24 cellular contexts compared by ENCODE assay signal in genomic region chr6:37557645-37558114, GRCh38. TPM values are rescaled to one million over a fixed set of nuclear protein-coding genes. Genes with fewer than 3 reads are reported as not detected.
DNase-seq lines count a peak whose midpoint lies in the region; FAIRE-seq and TF ChIP-seq lines count a peak whose summit lies in the region.
"Had no signal": no experiment of that assay in that cellular context is flagged by ENCODE, and none has a peak within 500 bp of the region (broad histone marks: within the 10 kb centered on the region; RNA-seq: fewer than 3 reads in every experiment).

No MANE protein-coding gene starts in this region.

- H3K27ac ChIP-seq in H1 (ENCODE audit: low read depth, low read length), result no peak overlapping the region
- H3K27ac ChIP-seq: body of pancreas, heart right ventricle, KMS-11, ovary, sigmoid colon, stomach, upper lobe of left lung had no signal

- POLR2A ChIA-PET in H1 (lab: Charles Lee; ENCODE audit: partially characterized antibody), result interaction anchor here (0.7 to 0.9 kb wide), 3 partner anchors 19 to 65 kb away, joined by 3 to 4 read pairs (median 4); no protein-coding TSS in a partner anchor

- no peak overlapping the region for H3K4me2 ChIP-seq in H1 (ENCODE audit: insufficient read depth in 1 of 2, low read depth in 2 of 2, low read length in 2 of 2)
- H3K4me2 ChIP-seq: KMS-11 had no signal

- H2BK15ac ChIP-seq in H1 (ENCODE audit: low read length), result 0 out of 2 replicates have a peak overlapping the region, but pooled peaks have one; percentile 18

- FAIRE-seq in H1 (lab: Jason Lieb, UNC), result no peak
- FAIRE-seq: A204.1, colon, endometrium had no signal

- TF ChIP-seq EP300 in H1 (IDR thresholded peaks at IDR 0.05; ENCODE audit: borderline replicate concordance in 1 of 2, low read depth in 2 of 2, low read length in 2 of 2), result no peak

- H3K9me3 Mint-ChIP-seq in activated naive CD8-positive, alpha-beta T cell (ENCODE audit: low read depth), result no peaks in the 10 kb centered on the region
- peaks cover 4% of the 10 kb centered on the region for H3K9me3 Mint-ChIP-seq in activated naive CD8-positive, alpha-beta T cell treated with anti-CD3 and anti-CD28 coated beads for 36 hours
- H3K9me3 Mint-ChIP-seq in type B pancreatic cell, result peaks cover 4% of the 10 kb centered on the region

- H4K5ac ChIP-seq in H1 (ENCODE audit: insufficient read length, low read depth, low read length), result no peak overlapping the region

- no peak overlapping the region for H3K4me3 Mint-ChIP-seq in activated naive CD8-positive, alpha-beta T cell
- H3K4me3 Mint-ChIP-seq in activated naive CD8-positive, alpha-beta T cell treated with anti-CD3 and anti-CD28 coated beads for 36 hours, result no peak overlapping the region
- H3K4me3 Mint-ChIP-seq in type B pancreatic cell, result peak overlapping the region; percentile 17

- H3K4me1 Mint-ChIP-seq in activated naive CD8-positive, alpha-beta T cell (ENCODE audit: low read depth), result peaks cover 52% of the 10 kb centered on the region
- H3K4me1 Mint-ChIP-seq in activated naive CD8-positive, alpha-beta T cell treated with anti-CD3 and anti-CD28 coated beads for 36 hours, result peaks cover 59% of the 10 kb centered on the region
- peaks cover 61% of the 10 kb centered on the region for H3K4me1 Mint-ChIP-seq in type B pancreatic cell (ENCODE audit: unreplicated experiment)

- H2BK12ac ChIP-seq in H1 (ENCODE audit: low read depth, low read length), result peak overlapping the region; percentile 68; the same call in 1 of the 2 replicates

- H3K27me3 ChIP-seq in H1 (replicated peaks in 1 of 4; ENCODE audit: control insufficient read depth in 3 of 4, extremely low read depth in 1 of 4, insufficient read depth in 3 of 4, low read length in 3 of 4), result peaks cover 0 to 5% (median 3%) of the 10 kb centered on the region in 4 experiments; a peak in 3 of 7 replicates
- H3K27me3 ChIP-seq: body of pancreas, ovary, upper lobe of left lung had no signal

- H3K23ac ChIP-seq in H1 (ENCODE audit: insufficient read length), result no peak overlapping the region

- H4K91ac ChIP-seq in H1 (replicated peaks; ENCODE audit: insufficient read length, low read length), result no peak overlapping the region

- H3K14ac ChIP-seq in H1 (ENCODE audit: insufficient read length), result no peak overlapping the region

- H2AFZ ChIP-seq in H1 (ENCODE audit: low read length), result no peak overlapping the region

- H3K36me3 Mint-ChIP-seq in activated naive CD8-positive, alpha-beta T cell, result no peaks in the 10 kb centered on the region
- H3K36me3 Mint-ChIP-seq in activated naive CD8-positive, alpha-beta T cell treated with anti-CD3 and anti-CD28 coated beads for 36 hours, result no peaks in the 10 kb centered on the region
- no peaks in the 10 kb centered on the region for H3K36me3 Mint-ChIP-seq in type B pancreatic cell

- H3K36me3 ChIP-seq in H1 (ENCODE audit: control insufficient read depth in 2 of 4, insufficient read depth in 4 of 4, low read length in 3 of 4), result no peaks in the 10 kb centered on the region
- H3K36me3 ChIP-seq: heart right ventricle, ovary, sigmoid colon, stomach, upper lobe of left lung had no signal

- TF ChIP-seq CTCF in H1 (IDR thresholded peaks at IDR 0.05; ENCODE audit: control extremely low read depth in 1 of 3, insufficient read depth in 1 of 3, low read depth in 1 of 3, low read length in 3 of 3) (no peak), type B pancreatic cell (conservative IDR thresholded peaks at IDR 0.05) (no peak)

- no peak for DNase-seq in activated naive CD8-positive, alpha-beta T cell treated with anti-CD3 and anti-CD28 coated beads for 36 hours
- DNase-seq in NCI-H82 treated with DMSO at 0.1 percent for 48 hours (lab: John Stamatoyannopoulos, UW; ENCODE audit: unreplicated experiment), result peak; percentile 80
- no peak for DNase-seq in H1 (ENCODE audit: low read depth in 1 of 2, low spot score in 2 of 2)
- DNase-seq in type B pancreatic cell (ENCODE audit: extremely low spot score, unreplicated experiment), result no peak
- DNase-seq in NCI-H510A (lab: John Stamatoyannopoulos, UW), result no peak
- DNase-seq in GM19238 (ENCODE audit: insufficient read length, low spot score), result no peak
- no peak for DNase-seq in activated CD8-positive, alpha-beta memory T cell treated with anti-CD3 and anti-CD28 coated beads for 24 hours
- DNase-seq: activated CD4-positive, alpha-beta T cell treated with anti-CD3 and anti-CD28 coated beads, Interleukin-2, amount 50 U/mL, for 1 hour; activated naive CD4-positive, alpha-beta T cell treated with Interleukin-2 at 50 U/mL for 16 hours; body of pancreas; DMS53; heart right ventricle; NCI-H1048; NCI-H2081 treated with DMSO at 0.1 percent for 48 hours; NCI-H510A treated with DMSO at 0.1 percent for 48 hours; ovary; sigmoid colon; stomach; upper lobe of left lung had no signal

- no peak overlapping the region for H3K4me3 ChIP-seq in H1 (ENCODE audit: extremely low read depth in 1 of 4, insufficient read depth in 2 of 4, low read depth in 3 of 4, low read length in 4 of 4)
- H3K4me3 ChIP-seq: body of pancreas, heart right ventricle, ovary, sigmoid colon, stomach, upper lobe of left lung had no signal

- H3K4me1 ChIP-seq in H1 (replicated peaks in 1 of 4; ENCODE audit: control insufficient read depth in 3 of 4, insufficient read depth in 4 of 4, low read length in 3 of 4), result peaks cover 0 to 6% (median 2%) of the 10 kb centered on the region in 4 experiments; a peak in 4 of 7 replicates
- H3K4me1 ChIP-seq: body of pancreas, heart right ventricle, stomach, upper lobe of left lung had no signal

- H2BK120ac ChIP-seq in H1 (replicated peaks; ENCODE audit: low read depth, low read length), result no peak overlapping the region

- no peak overlapping the region for H3K9ac ChIP-seq in H1 (replicated peaks in 1 of 4; ENCODE audit: extremely low read depth in 1 of 4, low read depth in 3 of 4, low read length in 3 of 4)
- H3K9ac ChIP-seq: KMS-11 had no signal

- H2BK5ac ChIP-seq in H1 (ENCODE audit: low read depth, low read length), result no peak overlapping the region

- no peak overlapping the region for H3K18ac ChIP-seq in H1 (ENCODE audit: extremely low read depth, low read length)

- no peak for TF ChIP-seq POLR2A in H1 (IDR thresholded peaks at IDR 0.05; ENCODE audit: control extremely low read depth in 1 of 2, low read depth in 2 of 2, low read length in 2 of 2)

- no peaks in the 10 kb centered on the region for H3K9me3 ChIP-seq in H1 (ENCODE audit: insufficient read depth in 2 of 2, low read depth in 1 of 2, low read length in 1 of 2)
- H3K9me3 ChIP-seq: body of pancreas, heart right ventricle, ovary, sigmoid colon, stomach, upper lobe of left lung had no signal

- no peak for TF ChIP-seq RAD21 in H1 (IDR thresholded peaks at IDR 0.05 in 1 of 2, conservative IDR thresholded peaks at IDR 0.05 in 1 of 2; ENCODE audit: low read depth in 2 of 2, low read length in 2 of 2)

- no peak overlapping the region for H2BK20ac ChIP-seq in H1 (ENCODE audit: low read length)

- 83% methylated on average over 8 of the region's 8 CpGs; no CpG with 5 or more reads in 1 of the 2 experiments for WGBS in H1 (ENCODE audit: extremely low coverage in 1 of 2, insufficient coverage in 1 of 2, insufficient read length in 1 of 2, insufficient replicate concordance in 2 of 2, low coverage in 1 of 2, low lambda C conversion rate in 2 of 2, missing lambda C conversion rate in 1 of 2), 2 experiments

- H3K23me2 ChIP-seq in H1 (ENCODE audit: low read depth, low read length), result no peaks in the 10 kb centered on the region

- no peaks in the 10 kb centered on the region for H3K27me3 Mint-ChIP-seq in activated naive CD8-positive, alpha-beta T cell
- peaks cover 3% of the 10 kb centered on the region for H3K27me3 Mint-ChIP-seq in activated naive CD8-positive, alpha-beta T cell treated with anti-CD3 and anti-CD28 coated beads for 36 hours
- H3K27me3 Mint-ChIP-seq in type B pancreatic cell, result peaks cover 54% of the 10 kb centered on the region

- H3K4ac ChIP-seq in H1 (replicated peaks; ENCODE audit: insufficient read length, low read depth, low read length), result no peak overlapping the region

- H3K27ac Mint-ChIP-seq in activated naive CD8-positive, alpha-beta T cell, result peak overlapping the region; percentile 2
- no peak overlapping the region for H3K27ac Mint-ChIP-seq in activated naive CD8-positive, alpha-beta T cell treated with anti-CD3 and anti-CD28 coated beads for 36 hours
- peak overlapping the region; percentile 63 for H3K27ac Mint-ChIP-seq in type B pancreatic cell

- no peaks in the 10 kb centered on the region for H3K79me2 ChIP-seq in H1 (ENCODE audit: control insufficient read depth in 1 of 2, insufficient read depth in 2 of 2, low read length in 2 of 2)

- H4K8ac ChIP-seq in H1 (ENCODE audit: extremely low read depth, insufficient read depth, low read length), result 0 out of 2 replicates have a peak overlapping the region, but pooled peaks have one; percentile 12

- no peaks in the 10 kb centered on the region for H4K20me1 ChIP-seq in H1 (replicated peaks in 1 of 2; ENCODE audit: control insufficient read depth in 1 of 2, insufficient read depth in 2 of 2, low read length in 2 of 2)

- no peaks in the 10 kb centered on the region for H3K79me1 ChIP-seq in H1 (ENCODE audit: low read depth, low read length)

- no peak overlapping the region for H2AK5ac ChIP-seq in H1 (ENCODE audit: low read depth, low read length)

- CTCF ChIA-PET in H1 (lab: Charles Lee; ENCODE audit: partially characterized antibody), result interaction anchor here (0.7 to 16.3 kb wide), 13 partner anchors 10 to 80 kb away, joined by 3 to 308 read pairs (median 5); no protein-coding TSS in a partner anchor

- no peak overlapping the region for H3K56ac ChIP-seq in H1 (replicated peaks; ENCODE audit: insufficient read length, low read depth, low read length)

TF ChIP-seq in H1, 55 proteins besides CTCF, POLR2A, EP300 and RAD21 (continues in another document):
- no peak for TF ChIP-seq CREB1 (IDR thresholded peaks at IDR 0.05)
- TF ChIP-seq JUN (IDR thresholded peaks at IDR 0.05; ENCODE audit: low read depth, low read length), result no peak
- TF ChIP-seq NRF1 (IDR thresholded peaks at IDR 0.05; ENCODE audit: low read depth, low read length), result no peak
- no peak for TF ChIP-seq KDM5A (IDR thresholded peaks at IDR 0.05; ENCODE audit: low read length)
- TF ChIP-seq FOSL1 (IDR thresholded peaks at IDR 0.05; ENCODE audit: insufficient read depth, low read depth, low read length), result no peak
- TF ChIP-seq CBX5 (IDR thresholded peaks at IDR 0.05; ENCODE audit: low read depth, low read length), result no peak

RNA-seq across cellular contexts. Expression of gene CCDC167, which starts 58.0 kb away (rescaled TPM):
- 10 to 100 TPM; 50.0 to 51.0 TPM for total RNA-seq in activated naive CD8-positive, alpha-beta T cell treated with anti-CD3 and anti-CD28 coated beads for 36 hours
- 11.0 TPM in 2 replicates for total RNA-seq in H1 (2021; fragmentation: NEBNext Ultra II Directional; extraction: Animal tissue kit (Norgen Biotek cat#: 25700))
- 20.6 and 26.5 TPM in 2 replicates for polyA plus RNA-seq in H1 (2011; rRNA removed)
- polyA plus RNA-seq in H1 (2011; cell fraction: cytosol; rRNA removed), result 28.8 TPM
- polyA plus RNA-seq in H1 (2011; cell fraction: nucleus; rRNA removed), result 13.9 TPM
- 15.0 to 25.7 TPM (median 18.5 TPM) in 4 replicates for polyA plus RNA-seq in H1 (2012, experiment 1 of 2)
- polyA plus RNA-seq in H1 (2012, experiment 2 of 2), result 41.9 TPM
- 30.8 TPM for polyA plus RNA-seq in H1 (2013, experiment 1 of 2)
- 29.4 TPM for polyA plus RNA-seq in H1 (2013, experiment 2 of 2)
- polyA minus RNA-seq in H1 (2011; rRNA and poly(A)+ RNA removed), result 4.4 and 4.8 TPM in 2 replicates
- polyA minus RNA-seq in H1 (2011; cell fraction: cytosol; rRNA and poly(A)+ RNA removed), result not detected
- 4.6 TPM for polyA minus RNA-seq in H1 (2011; cell fraction: nucleus; rRNA and poly(A)+ RNA removed)
- 28.1 and 38.3 TPM in 2 replicates for total RNA-seq in type B pancreatic cell (ENCODE audit: low replicate concordance)
